10 cellular contexts compared by ENCODE assay signal in the genomic region with DNA sequence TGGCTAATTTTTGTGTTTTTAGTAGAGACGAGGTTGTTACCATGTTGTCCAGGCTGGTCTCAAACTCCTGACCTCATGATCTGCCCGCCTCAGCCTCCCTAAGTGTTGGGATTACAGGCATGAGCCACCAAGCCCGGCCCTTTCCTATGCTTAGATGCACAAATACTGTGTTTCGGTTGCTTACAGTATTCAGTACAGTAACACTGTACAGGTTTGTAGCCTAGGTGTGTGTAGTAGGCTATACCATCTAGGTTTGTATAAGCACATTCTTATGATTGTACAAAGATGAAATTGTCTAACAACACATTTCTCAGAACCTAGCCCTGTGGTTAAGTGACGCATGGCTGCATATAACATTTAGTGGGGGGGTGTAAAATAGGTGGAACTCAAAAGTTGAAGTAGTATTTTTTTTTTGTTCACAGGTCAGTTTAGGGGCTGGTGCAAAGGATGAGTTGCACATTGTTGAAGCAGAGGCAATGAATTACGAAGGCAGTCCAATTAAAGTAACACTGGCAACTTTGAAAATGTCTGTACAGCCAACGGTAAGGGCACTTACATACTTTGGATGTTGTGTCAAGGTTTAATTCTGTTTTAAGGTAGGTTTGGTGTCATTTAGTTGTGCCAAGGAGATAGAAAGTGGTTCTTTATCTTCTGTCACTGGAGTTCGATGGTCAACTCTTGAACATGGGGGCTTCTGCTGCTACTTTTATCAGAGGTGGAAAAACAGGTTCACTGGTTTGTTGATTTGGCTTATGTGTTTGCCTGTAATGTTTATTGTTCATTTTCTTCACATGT. TPM values are rescaled to one million over a fixed set of nuclear protein-coding genes. Genes with fewer than 3 reads are reported as not detected.
DNase-seq lines count a peak whose midpoint lies in the region; TF ChIP-seq lines count a peak whose summit lies in the region.
"Had no signal": no experiment of that assay in that cellular context is flagged by ENCODE, and none has a peak within 500 bp of the region (broad histone marks: within the 10 kb centered on the region; RNA-seq: fewer than 3 reads in every experiment).

No MANE protein-coding gene starts in this region.

- H3K4me3 ChIP-seq in GM06990 (replicated peaks; ENCODE audit: low read depth, low read length) (peak overlapping the region; percentile 68), MG63 (peak overlapping the region; percentile 96), mammary epithelial cell (replicated peaks in 1 of 3; ENCODE audit: insufficient read depth in 1 of 3, low read depth in 2 of 3, low read length in 3 of 3) (peak overlapping the region; percentile 75 to 95 (median 85)), neural cell (ENCODE audit: low read length) (peak overlapping the region; percentile 95)

- no TSS peak for BruUV-seq in mammary epithelial cell (replicated peaks; lab: Mats Ljungman, UMichigan)

- H2AFZ ChIP-seq in mammary epithelial cell (ENCODE audit: low read depth, low read length) (no peak overlapping the region), neural cell (ENCODE audit: low read depth, low read length) (no peak overlapping the region)

- no peaks in the 10 kb centered on the region for H3K27me3 ChIP-seq in GM06990 (replicated peaks; ENCODE audit: control insufficient read depth, insufficient read depth, low read length)
- no peaks in the 10 kb centered on the region for H3K27me3 ChIP-seq in MG63
- H3K27me3 ChIP-seq in mammary epithelial cell (ENCODE audit: insufficient read depth, low read length) = no peaks in the 10 kb centered on the region
- H3K27me3 ChIP-seq in neural cell (ENCODE audit: insufficient read depth, low read depth, low read length) = no peaks in the 10 kb centered on the region

- H3F3A ChIP-seq in neural cell (ENCODE audit: insufficient read depth, low read length, poor library complexity, severe bottlenecking) = peaks cover 4% of the 10 kb centered on the region

- H3K4me2 ChIP-seq in mammary epithelial cell (ENCODE audit: insufficient read depth, low read depth, low read length) = peak overlapping the region; percentile 90
- no peak overlapping the region for H3K4me2 ChIP-seq in neural cell (ENCODE audit: low read length)

- TF ChIP-seq CTCF in GM06990 (IDR thresholded peaks at IDR 0.05; ENCODE audit: insufficient read depth, low read length, poor library complexity, severe bottlenecking) (no peak), mammary epithelial cell (conservative IDR thresholded peaks at IDR 0.05 in 1 of 2, IDR thresholded peaks at IDR 0.05 in 1 of 2; ENCODE audit: extremely low read depth in 1 of 2, insufficient read depth in 1 of 2, low read depth in 1 of 2, low read length in 2 of 2) (no peak), neural cell (IDR thresholded peaks at IDR 0.05; ENCODE audit: poor library complexity, severe bottlenecking) (no peak), RWPE1 (conservative IDR thresholded peaks at IDR 0.05; ENCODE audit: low read depth) (no peak)

- in situ Hi-C loops in mammary epithelial cell (cut with MboI; ENCODE audit: low sequenced_read_pairs in 2 of 2) = no loop called here

- peak overlapping the region; percentile 57 for H3K27ac ChIP-seq in mammary epithelial cell (ENCODE audit: insufficient read depth, low read depth, low read length)
- H3K27ac ChIP-seq in neural cell (ENCODE audit: low read length) = no peak overlapping the region
- H3K27ac ChIP-seq in RWPE1 = no peak overlapping the region

- CTCF ChIA-PET in mammary epithelial cell (lab: Charles Lee; ENCODE audit: low non-redundant PET) = no interaction called here
- CTCF ChIA-PET in RWPE1 (lab: Yijun Ruan, JAX) = no interaction called here

- dilution Hi-C loops in mammary epithelial cell (cut with HindIII; ENCODE audit: low sequenced_read_pairs) = no loop called here

- POLR2A ChIA-PET in RWPE1 (lab: Yijun Ruan, JAX; ENCODE audit: low non-redundant PET) = no interaction called here

- no peak for DNase-seq in GM06990 (ENCODE audit: extremely low read depth, insufficient read length)
- no peak for DNase-seq in MG63
- DNase-seq in mammary epithelial cell = peak; percentile 41
- DNase-seq in RWPE1 (ENCODE audit: low spot score) = no peak
- DNase-seq in HuH-7.5 (ENCODE audit: low spot score) = no peak
- DNase-seq in NK-92 (lab: John Stamatoyannopoulos, UW; ENCODE audit: unreplicated experiment) = no peak
- DNase-seq: activated effector memory CD4-positive, alpha-beta T cell treated with Interleukin-2 at 50 U/mL for 16 hours; SHP77 had no signal

- intact Hi-C loops in mammary epithelial cell (cut with micrococcal nuclease) = no loop called here

- no peaks in the 10 kb centered on the region for H3K9me2 ChIP-seq in neural cell (ENCODE audit: insufficient read depth, low read length)

- WGBS in mammary epithelial cell (ENCODE audit: low coverage, missing lambda C conversion rate) = 36% methylated on average over 8 of the region's 8 CpGs

- peaks cover 91% of the 10 kb centered on the region for H3K79me2 ChIP-seq in mammary epithelial cell (ENCODE audit: insufficient read depth, low read length)
- peaks cover 74% of the 10 kb centered on the region for H3K79me2 ChIP-seq in neural cell (replicated peaks; ENCODE audit: insufficient read depth, low read length)

- H3K9ac ChIP-seq in mammary epithelial cell (ENCODE audit: insufficient read depth, low read length) (peak overlapping the region; percentile 52), neural cell (ENCODE audit: low read length) (no peak overlapping the region)

- H4K20me1 ChIP-seq in mammary epithelial cell (ENCODE audit: insufficient read depth, low read length) (peaks cover 68% of the 10 kb centered on the region), neural cell (ENCODE audit: insufficient read depth) (peaks cover 13% of the 10 kb centered on the region)

- H3K9me3 ChIP-seq in MG63 (no peaks in the 10 kb centered on the region), mammary epithelial cell (replicated peaks; ENCODE audit: insufficient read depth, low read length) (no peaks in the 10 kb centered on the region), neural cell (ENCODE audit: low read length) (no peaks in the 10 kb centered on the region)

- H3K36me3 ChIP-seq in GM06990 (ENCODE audit: control insufficient read depth, insufficient read depth, low read length) (peaks cover 21% of the 10 kb centered on the region), MG63 (peaks cover 84% of the 10 kb centered on the region), mammary epithelial cell (ENCODE audit: insufficient read depth, low read length) (peaks cover 52% of the 10 kb centered on the region), neural cell (ENCODE audit: insufficient read depth, low read length) (no peaks in the 10 kb centered on the region)

- H3K4me1 ChIP-seq in mammary epithelial cell (ENCODE audit: insufficient read depth, low read length) = peaks cover 31% of the 10 kb centered on the region

- TF ChIP-seq EP300 in neural cell (conservative IDR thresholded peaks at IDR 0.05; ENCODE audit: poor library complexity, severe bottlenecking) = no peak

- no peak for TF ChIP-seq RAD21 in neural cell (conservative IDR thresholded peaks at IDR 0.05)

TF ChIP-seq in neural cell, 6 proteins besides CTCF, POLR2A, EP300 and RAD21:
- TF ChIP-seq, protein P1, sequence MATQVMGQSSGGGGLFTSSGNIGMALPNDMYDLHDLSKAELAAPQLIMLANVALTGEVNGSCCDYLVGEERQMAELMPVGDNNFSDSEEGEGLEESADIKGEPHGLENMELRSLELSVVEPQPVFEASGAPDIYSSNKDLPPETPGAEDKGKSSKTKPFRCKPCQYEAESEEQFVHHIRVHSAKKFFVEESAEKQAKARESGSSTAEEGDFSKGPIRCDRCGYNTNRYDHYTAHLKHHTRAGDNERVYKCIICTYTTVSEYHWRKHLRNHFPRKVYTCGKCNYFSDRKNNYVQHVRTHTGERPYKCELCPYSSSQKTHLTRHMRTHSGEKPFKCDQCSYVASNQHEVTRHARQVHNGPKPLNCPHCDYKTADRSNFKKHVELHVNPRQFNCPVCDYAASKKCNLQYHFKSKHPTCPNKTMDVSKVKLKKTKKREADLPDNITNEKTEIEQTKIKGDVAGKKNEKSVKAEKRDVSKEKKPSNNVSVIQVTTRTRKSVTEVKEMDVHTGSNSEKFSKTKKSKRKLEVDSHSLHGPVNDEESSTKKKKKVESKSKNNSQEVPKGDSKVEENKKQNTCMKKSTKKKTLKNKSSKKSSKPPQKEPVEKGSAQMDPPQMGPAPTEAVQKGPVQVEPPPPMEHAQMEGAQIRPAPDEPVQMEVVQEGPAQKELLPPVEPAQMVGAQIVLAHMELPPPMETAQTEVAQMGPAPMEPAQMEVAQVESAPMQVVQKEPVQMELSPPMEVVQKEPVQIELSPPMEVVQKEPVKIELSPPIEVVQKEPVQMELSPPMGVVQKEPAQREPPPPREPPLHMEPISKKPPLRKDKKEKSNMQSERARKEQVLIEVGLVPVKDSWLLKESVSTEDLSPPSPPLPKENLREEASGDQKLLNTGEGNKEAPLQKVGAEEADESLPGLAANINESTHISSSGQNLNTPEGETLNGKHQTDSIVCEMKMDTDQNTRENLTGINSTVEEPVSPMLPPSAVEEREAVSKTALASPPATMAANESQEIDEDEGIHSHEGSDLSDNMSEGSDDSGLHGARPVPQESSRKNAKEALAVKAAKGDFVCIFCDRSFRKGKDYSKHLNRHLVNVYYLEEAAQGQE (IDR thresholded peaks at IDR 0.05; ENCODE audit: borderline replicate concordance) = no peak
- TF ChIP-seq EZH2 (IDR thresholded peaks at IDR 0.05; ENCODE audit: borderline replicate concordance, insufficient read depth, low read length, poor library complexity, severe bottlenecking) = no peak
- TF ChIP-seq POLR2AphosphoS5 (IDR thresholded peaks at IDR 0.05) = no peak
- TF ChIP-seq SMC3 (conservative IDR thresholded peaks at IDR 0.05; ENCODE audit: poor library complexity) = no peak
- no peak for TF ChIP-seq MXI1 (conservative IDR thresholded peaks at IDR 0.05; ENCODE audit: poor library complexity, severe bottlenecking)
- no peak for TF ChIP-seq TAF1 (IDR thresholded peaks at IDR 0.05; ENCODE audit: low read depth)

RNA-seq across cellular contexts. Expression of a gene that starts 3.4 kb away (rescaled TPM):
- total RNA-seq in MG63 (2014; rRNA removed; shearing (Covaris generic); ENCODE audit: low replicate concordance) = 3,857 and 4,723 TPM in 2 replicates
- total RNA-seq in mammary epithelial cell = 1,000 to 10,000 TPM in 1 of 2 donors, 100 to 1,000 TPM in 1; 697 to 1,594 TPM
- polyA plus RNA-seq in mammary epithelial cell (4,940 TPM), neural cell (988 and 1,141 TPM in 2 replicates)
- polyA minus RNA-seq in mammary epithelial cell (938 TPM), neural cell (898 and 983 TPM in 2 replicates)

RNA-seq across cellular contexts. Expression of a gene that starts 28.4 kb away (rescaled TPM):
- total RNA-seq in MG63 (2014; rRNA removed; shearing (Covaris generic); ENCODE audit: low replicate concordance) = 7.8 and 11.2 TPM in 2 replicates
- total RNA-seq in mammary epithelial cell = under 1 TPM in 1 of 2 donors, not detected in 1; 0.24 TPM
- polyA plus RNA-seq in mammary epithelial cell (not detected), neural cell (1.2 TPM in 1 of 2 replicates, not detected in the other)
- polyA minus RNA-seq in mammary epithelial cell (not detected), neural cell (0.49 TPM in 1 of 2 replicates, not detected in the other)
- total RNA-seq: glomerular endothelial cell had no signal
